ENCODE assay signal across 17 cellular contexts in the genomic region with DNA sequence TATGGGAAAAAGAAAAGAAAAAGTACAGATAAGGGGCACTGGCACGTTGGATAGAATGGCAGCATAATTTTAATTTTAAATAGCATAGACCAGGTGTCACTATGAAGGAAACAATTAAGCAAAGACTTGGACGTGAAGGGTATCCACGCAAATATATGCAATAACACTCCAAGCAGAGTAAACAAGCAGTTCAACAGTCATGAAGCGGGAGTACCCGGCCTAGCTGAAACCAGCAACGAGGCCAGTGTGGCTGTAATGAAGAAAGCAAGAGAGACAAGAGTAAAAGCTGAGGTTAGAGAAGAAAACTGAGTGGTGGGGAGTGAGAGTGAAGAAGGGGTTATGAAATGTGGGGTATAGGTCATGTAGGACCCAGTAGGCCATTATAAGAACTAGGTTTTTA.
"Had no signal": no experiment of that assay in that cellular context is flagged by ENCODE, and none has a peak within 500 bp of the region (broad histone marks: within the 10 kb centered on the region; RNA-seq: fewer than 3 reads in every experiment).

No MANE protein-coding gene starts in this region.

- H3K4me3 Mint-ChIP-seq: activated CD4-positive, alpha-beta T cell treated with anti-CD3 and anti-CD28 coated beads for 36 hours; activated naive CD4-positive, alpha-beta T cell treated with anti-CD3 and anti-CD28 coated beads, Interleukin-2, amount 50 U/mL, for 24 hours; naive B cell; neural progenitor cell had no signal

- H3K4me1 Mint-ChIP-seq: activated CD4-positive, alpha-beta T cell treated with anti-CD3 and anti-CD28 coated beads for 36 hours; activated naive CD4-positive, alpha-beta T cell treated with anti-CD3 and anti-CD28 coated beads, Interleukin-2, amount 50 U/mL, for 24 hours; naive B cell; neural progenitor cell had no signal

- H3K36me3 Mint-ChIP-seq: naive B cell had no signal

- H3K27me3 Mint-ChIP-seq: activated CD4-positive, alpha-beta T cell treated with anti-CD3 and anti-CD28 coated beads for 36 hours; activated naive CD4-positive, alpha-beta T cell treated with anti-CD3 and anti-CD28 coated beads, Interleukin-2, amount 50 U/mL, for 24 hours; naive B cell had no signal

- DNase-seq: activated CD4-positive, alpha-beta T cell treated with anti-CD3 and anti-CD28 coated beads for 36 hours; activated CD4-positive, alpha-beta T cell treated with anti-CD3 and anti-CD28 coated beads, Interleukin-2, amount 50 U/mL, for 48 hours; activated gamma-delta T cell; cerebellar nuclear complex; effector CD4-positive, alpha-beta T cell; heart right ventricle; left ventricle myocardium superior; naive B cell; psoas muscle; right cardiac atrium; stimulated activated CD4-positive, alpha-beta T cell treated with anti-CD3 and anti-CD28 coated beads, Interleukin-2, amount 100 ng/mL, for 24 hours; stimulated activated naive CD8-positive, alpha-beta T cell treated with anti-CD3 and anti-CD28 coated beads, Interleukin-15, Interleukin-2, amounts not matched to agents 100 U/mL and 50 U/mL, for 24 hours; substantia nigra; tibial artery; uterus had no signal

- H3K9me3 Mint-ChIP-seq: activated naive CD4-positive, alpha-beta T cell treated with anti-CD3 and anti-CD28 coated beads, Interleukin-2, amount 50 U/mL, for 24 hours; naive B cell; neural progenitor cell had no signal

- ATAC-seq: activated CD4-positive, alpha-beta T cell treated with anti-CD3 and anti-CD28 coated beads for 36 hours; heart right ventricle; left ventricle myocardium superior; psoas muscle; right cardiac atrium; stimulated activated naive CD8-positive, alpha-beta T cell treated with anti-CD3 and anti-CD28 coated beads, Interleukin-15, Interleukin-2, amounts not matched to agents 100 U/mL and 50 U/mL, for 24 hours had no signal

- H3K27ac Mint-ChIP-seq: activated CD4-positive, alpha-beta T cell treated with anti-CD3 and anti-CD28 coated beads for 36 hours; activated naive CD4-positive, alpha-beta T cell treated with anti-CD3 and anti-CD28 coated beads, Interleukin-2, amount 50 U/mL, for 24 hours; naive B cell; neural progenitor cell had no signal
